8 cellular contexts compared by ENCODE assay signal in the genomic region with DNA sequence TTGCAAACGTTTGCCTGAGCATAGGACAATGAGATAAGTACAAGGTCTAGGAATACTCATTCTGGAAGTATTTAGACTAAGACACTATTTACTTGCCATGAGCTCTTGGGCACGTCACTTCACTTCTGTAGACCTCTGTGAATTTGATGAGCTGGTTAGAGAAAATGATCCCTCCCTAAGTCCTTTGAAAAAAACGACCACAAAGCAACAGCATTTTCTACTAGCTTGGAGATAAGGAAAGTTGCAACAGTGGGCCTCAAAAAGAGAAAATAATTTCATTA. TPM values are rescaled to one million over a fixed set of nuclear protein-coding genes. Genes with fewer than 3 reads are reported as not detected.
DNase-seq lines count a peak whose midpoint lies in the region; FAIRE-seq and TF ChIP-seq lines count a peak whose summit lies in the region.

No MANE protein-coding gene starts in this region.

- TF ChIP-seq CTCF in 22Rv1 (IDR thresholded peaks at IDR 0.05) (no peak), endothelial cell of umbilical vein (IDR thresholded peaks at IDR 0.05; ENCODE audit: extremely low read depth in 1 of 2, insufficient read depth in 1 of 2, low read depth in 1 of 2, low read length in 2 of 2) (no peak)

- no peaks in the 10 kb centered on the region for H3K9me1 ChIP-seq in endothelial cell of umbilical vein (replicated peaks; ENCODE audit: control insufficient read depth, extremely low read depth, insufficient read depth, low read length)

- peaks cover 4% of the 10 kb centered on the region for H3K4me1 Mint-ChIP-seq in activated T-cell treated with anti-CD3 and anti-CD28 coated beads, Interleukin-2, amount 50 U/mL, for 24 hours (ENCODE audit: low read depth)

- H3K4me3 ChIP-seq in endothelial cell of umbilical vein (replicated peaks in 1 of 3; ENCODE audit: insufficient read depth in 1 of 3, low read depth in 1 of 3, low read length in 3 of 3), result peak overlapping the region in 2 of 3 experiments; percentile 66 to 97
- peak overlapping the region; percentile 93 to 99 for H3K4me3 ChIP-seq in muscle layer of duodenum (ENCODE audit: low read depth in 1 of 2, low read length in 2 of 2)

- CTCF ChIA-PET in endothelial cell of umbilical vein (lab: Charles Lee), result interaction anchor here (0.9 to 4.6 kb wide), 27 partner anchors 11 to 312 kb away, joined by 3 to 36 read pairs (median 5); no protein-coding TSS in a partner anchor

- no peaks in the 10 kb centered on the region for H4K20me1 ChIP-seq in endothelial cell of umbilical vein (replicated peaks; ENCODE audit: control insufficient read depth, extremely low read depth, insufficient read depth, low read length)

- H3K36me3 ChIP-seq in endothelial cell of umbilical vein (ENCODE audit: control insufficient read depth in 2 of 2, extremely low read depth in 1 of 2, insufficient read depth in 2 of 2, low read length in 2 of 2) (no peaks in the 10 kb centered on the region), muscle layer of duodenum (ENCODE audit: control insufficient read depth in 1 of 2, insufficient read depth in 2 of 2, low read length in 2 of 2) (peaks cover 0 to 6% of the 10 kb centered on the region in 2 donors)

- peaks cover 27% of the 10 kb centered on the region for H3K27me3 Mint-ChIP-seq in activated T-cell treated with anti-CD3 and anti-CD28 coated beads, Interleukin-2, amount 50 U/mL, for 24 hours

- no peak overlapping the region for H3K9ac ChIP-seq in endothelial cell of umbilical vein (replicated peaks; ENCODE audit: extremely low read depth, insufficient read depth, low read length)

- no peak overlapping the region for H3K4me3 Mint-ChIP-seq in activated T-cell treated with anti-CD3 and anti-CD28 coated beads, Interleukin-2, amount 50 U/mL, for 24 hours

- peaks cover 3% of the 10 kb centered on the region for H3K9me3 Mint-ChIP-seq in activated T-cell treated with anti-CD3 and anti-CD28 coated beads, Interleukin-2, amount 50 U/mL, for 24 hours

- H3K27me3 ChIP-seq in endothelial cell of umbilical vein (ENCODE audit: control insufficient read depth in 2 of 2, insufficient read depth in 2 of 2, low read length in 2 of 2) (no peaks in the 10 kb centered on the region), muscle layer of duodenum (ENCODE audit: low read depth, low read length) (no peaks in the 10 kb centered on the region)

- POLR2A ChIA-PET in endothelial cell of umbilical vein (lab: Charles Lee), result interaction anchor here (2.0 kb wide), 1 partner anchor 38 kb away, joined by 9 read pairs; no protein-coding TSS in a partner anchor

- dilution Hi-C loops in endothelial cell of umbilical vein (cut with MboI; ENCODE audit: extremely low pct_ligation_motif_present, low sequenced_read_pairs), result no loop called here

- peak overlapping the region; percentile 98 for H3K4me2 ChIP-seq in endothelial cell of umbilical vein (ENCODE audit: insufficient read depth, low read length)

- no peak overlapping the region for H3K27ac Mint-ChIP-seq in activated T-cell treated with anti-CD3 and anti-CD28 coated beads, Interleukin-2, amount 50 U/mL, for 24 hours

- H3K36me3 Mint-ChIP-seq in activated T-cell treated with anti-CD3 and anti-CD28 coated beads, Interleukin-2, amount 50 U/mL, for 24 hours (ENCODE audit: low read depth), result no peaks in the 10 kb centered on the region

- peak overlapping the region; percentile 89 for H2AFZ ChIP-seq in endothelial cell of umbilical vein (ENCODE audit: low read depth, low read length)

- H3K4me1 ChIP-seq in endothelial cell of umbilical vein (ENCODE audit: control insufficient read depth, extremely low read depth, insufficient read depth, low read length) (peaks cover 2% of the 10 kb centered on the region), muscle layer of duodenum (ENCODE audit: control insufficient read depth in 1 of 2, insufficient read depth in 2 of 2, low read length in 2 of 2) (peaks cover 0 to 4% of the 10 kb centered on the region in 2 donors)

- H3K27ac ChIP-seq in 22Rv1, result peak overlapping the region; percentile 73
- H3K27ac ChIP-seq in endothelial cell of umbilical vein (ENCODE audit: insufficient read depth, low read depth, low read length), result no peak overlapping the region
- H3K27ac ChIP-seq in muscle layer of duodenum (ENCODE audit: low read length), result peak overlapping the region; percentile 93

- BruUV-seq in endothelial cell of umbilical vein (replicated peaks; lab: Mats Ljungman, UMichigan), result TSS peak; percentile 5

- FAIRE-seq in endothelial cell of umbilical vein (lab: Jason Lieb, UNC), result no peak

- intact Hi-C loops in endothelial cell of umbilical vein (cut with micrococcal nuclease), result loop anchor here (1.0 to 5.0 kb wide), 4 partner anchors 24 to 311 kb away; no protein-coding TSS in a partner anchor

- no peaks in the 10 kb centered on the region for H3K9me3 ChIP-seq in endothelial cell of umbilical vein (replicated peaks; ENCODE audit: control insufficient read depth, insufficient read depth, low read length)
- no peaks in the 10 kb centered on the region for H3K9me3 ChIP-seq in muscle layer of duodenum (ENCODE audit: control insufficient read depth in 1 of 2, low read length in 2 of 2)

- H3K79me2 ChIP-seq in endothelial cell of umbilical vein (ENCODE audit: control insufficient read depth, insufficient read depth, low read length), result no peaks in the 10 kb centered on the region

- DNase-seq in NCI-H226 (peak; percentile 40), endothelial cell of umbilical vein (ENCODE audit: low read depth, low spot score) (no peak), hypothalamus (lab: John Stamatoyannopoulos, UW) (no peak), DMS53 (lab: John Stamatoyannopoulos, UW) (no peak), NCI-H2171 (lab: John Stamatoyannopoulos, UW) (no peak)
- no peak for DNase-seq in activated T-cell treated with anti-CD3 and anti-CD28 coated beads, Interleukin-2, amount 50 U/mL, for 24 hours

- TF ChIP-seq POLR2A in endothelial cell of umbilical vein (IDR thresholded peaks at IDR 0.05; ENCODE audit: low read depth, low read length), result no peak

TF ChIP-seq in endothelial cell of umbilical vein, 7 proteins besides CTCF, POLR2A, EP300 and RAD21:
- TF ChIP-seq EZH2 (IDR thresholded peaks at IDR 0.05; ENCODE audit: borderline replicate concordance, low read depth, low read length, severe bottlenecking) (no peak), MYC (IDR thresholded peaks at IDR 0.05; ENCODE audit: low read depth, low read length) (no peak), POLR2AphosphoS5 (IDR thresholded peaks at IDR 0.05; ENCODE audit: insufficient read depth, low read depth, low read length) (no peak), JUN (IDR thresholded peaks at IDR 0.05; ENCODE audit: borderline replicate concordance, insufficient read depth, insufficient read length, low read depth) (no peak), FOS (IDR thresholded peaks at IDR 0.05; ENCODE audit: borderline replicate concordance, insufficient read depth, low read length) (no peak), GATA2 (IDR thresholded peaks at IDR 0.05; ENCODE audit: insufficient read depth, insufficient read length, low read depth, low read length) (no peak)
- TF ChIP-seq, protein P1, sequence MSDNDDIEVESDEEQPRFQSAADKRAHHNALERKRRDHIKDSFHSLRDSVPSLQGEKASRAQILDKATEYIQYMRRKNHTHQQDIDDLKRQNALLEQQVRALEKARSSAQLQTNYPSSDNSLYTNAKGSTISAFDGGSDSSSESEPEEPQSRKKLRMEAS (IDR thresholded peaks at IDR 0.05; ENCODE audit: insufficient read depth, insufficient read length), result no peak
TF ChIP-seq in endothelial cell of umbilical vein: peak in this region for 0.

RNA-seq across cellular contexts. Expression of a gene that starts 1.9 kb away (rescaled TPM):
- total RNA-seq in endothelial cell of umbilical vein, result 1.3 and 3.3 TPM in 2 replicates
- polyA plus RNA-seq in endothelial cell of umbilical vein, result 1.4 and 1.5 TPM in 2 replicates
- 1.2 and 1.3 TPM in 2 replicates for polyA plus RNA-seq in endothelial cell of umbilical vein (2011; cell fraction: cytosol; rRNA removed)
- 3.0 TPM in 2 replicates for polyA plus RNA-seq in endothelial cell of umbilical vein (2011; cell fraction: nucleus; rRNA removed)
- polyA plus RNA-seq in endothelial cell of umbilical vein (2012), result 1.4 and 1.8 TPM in 2 replicates
- 2.4 and 3.0 TPM in 2 replicates for polyA minus RNA-seq in endothelial cell of umbilical vein
- polyA minus RNA-seq in endothelial cell of umbilical vein (2011; cell fraction: cytosol; rRNA and poly(A)+ RNA removed), result 3.5 TPM
- 4.7 and 5.1 TPM in 2 replicates for polyA minus RNA-seq in endothelial cell of umbilical vein (2011; cell fraction: nucleus; rRNA and poly(A)+ RNA removed)
